ENCODE assay signal across 18 cellular contexts in the genomic region with DNA sequence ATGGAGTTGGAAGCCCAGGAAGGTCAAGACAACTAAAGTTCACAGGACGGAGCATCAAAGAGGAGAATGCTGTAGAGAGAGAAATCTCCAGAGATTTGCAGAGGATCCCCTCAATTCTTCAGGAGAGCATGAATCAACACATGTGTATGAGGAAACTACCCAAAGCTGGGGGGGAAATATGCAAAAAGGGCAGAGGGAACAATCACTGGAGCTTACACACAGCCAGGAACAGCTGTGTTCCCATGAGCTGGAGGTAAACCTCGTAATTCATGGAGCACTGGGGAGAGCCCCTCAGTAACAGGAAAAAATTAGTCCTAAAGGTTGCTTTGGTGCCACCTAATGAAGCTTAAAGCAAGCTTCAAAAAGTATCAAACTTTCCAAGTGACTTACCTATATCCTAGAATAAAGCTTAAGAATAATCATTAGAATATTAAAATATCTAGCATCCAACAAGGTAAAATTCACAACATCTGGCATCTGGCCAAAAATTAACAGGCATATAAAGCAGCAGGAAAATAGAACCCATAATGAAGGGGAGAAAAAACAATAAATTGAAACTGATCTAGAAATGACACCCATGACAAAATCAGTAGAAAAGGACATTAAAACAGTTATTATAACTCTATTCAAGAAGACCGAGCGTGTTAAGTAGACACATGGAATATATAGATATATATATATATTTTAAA.
DNase-seq lines count a peak whose midpoint lies in the region; ATAC-seq, FAIRE-seq and TF ChIP-seq lines count a peak whose summit lies in the region.
"Had no signal": no experiment of that assay in that cellular context is flagged by ENCODE, and none has a peak within 500 bp of the region (broad histone marks: within the 10 kb centered on the region; RNA-seq: fewer than 3 reads in every experiment).

No MANE protein-coding gene starts in this region.

- DNase-seq in NCI-H1694 treated with DMSO at 0.1 percent for 48 hours (lab: John Stamatoyannopoulos, UW) = peak; percentile 30
- no peak for DNase-seq in NCI-H1694 (lab: John Stamatoyannopoulos, UW)
- no peak for DNase-seq in K562 (ENCODE audit: extremely low read depth in 1 of 4, low spot score in 3 of 4)
- DNase-seq in kidney tubule cell (ENCODE audit: low spot score) = peak; percentile 64
- no peak for DNase-seq in activated T-cell treated with anti-CD3 and anti-CD28 coated beads, Interleukin-2, amount 50 U/mL, for 24 hours
- DNase-seq in left lobe of liver (ENCODE audit: low spot score) = no peak
- DNase-seq: CD8-positive, alpha-beta T cell; COR-L47; DND-41; GF-D8 had no signal

- no peaks in the 10 kb centered on the region for H3K36me3 Mint-ChIP-seq in activated T-cell treated with anti-CD3 and anti-CD28 coated beads, Interleukin-2, amount 50 U/mL, for 24 hours (ENCODE audit: low read depth)
- H3K36me3 Mint-ChIP-seq: CD14-positive monocyte; CD8-positive, alpha-beta T cell had no signal

- H2AFZ ChIP-seq in K562 (ENCODE audit: low read depth, low read length) = no peak overlapping the region

- intact Hi-C loops in K562 (cut with micrococcal nuclease) = no loop called here

- no TSS peak for BruUV-seq in K562 (replicated peaks; lab: Mats Ljungman, UMichigan)

- H3K27ac ChIP-seq in K562 (ENCODE audit: extremely low read depth, low read depth, low read length) = no peak overlapping the region
- H3K27ac ChIP-seq: 22Rv1 had no signal

- H3K4me3 Mint-ChIP-seq in activated T-cell treated with anti-CD3 and anti-CD28 coated beads, Interleukin-2, amount 50 U/mL, for 24 hours = no peak overlapping the region
- H3K4me3 Mint-ChIP-seq: CD14-positive monocyte; CD8-positive, alpha-beta T cell had no signal

- CTCF ChIA-PET in K562 (lab: Yijun Ruan, JAX; ENCODE audit: low intra/inter-chr PET ratio) = no interaction called here

- no peaks in the 10 kb centered on the region for H4K20me1 ChIP-seq in K562 (replicated peaks; ENCODE audit: control insufficient read depth, insufficient read depth, low read length)

- no peak overlapping the region for H3K4me2 ChIP-seq in K562 (ENCODE audit: insufficient read depth, low read length)

- H3K27me3 ChIP-seq in K562 (ENCODE audit: control insufficient read depth in 2 of 2, insufficient read depth in 2 of 2, low read length in 2 of 2) = no peaks in the 10 kb centered on the region

- no peak overlapping the region for H3K27ac Mint-ChIP-seq in activated T-cell treated with anti-CD3 and anti-CD28 coated beads, Interleukin-2, amount 50 U/mL, for 24 hours
- H3K27ac Mint-ChIP-seq: CD8-positive, alpha-beta T cell had no signal

- no peaks in the 10 kb centered on the region for H3K79me2 ChIP-seq in K562 (ENCODE audit: control insufficient read depth, insufficient read depth, low read length)

- ATAC-seq in K562 (no peak), HG03565 (IDR thresholded peaks at IDR 0.05; ENCODE audit: unreplicated experiment) (no peak), left lobe of liver (no peak)
- ATAC-seq: CD8-positive, alpha-beta T cell had no signal

- WGBS in K562 (ENCODE audit: insufficient coverage, low coverage, missing lambda C conversion rate) = 3% methylated on average over 4 of the region's 4 CpGs

- peaks cover 2% of the 10 kb centered on the region for H3K27me3 Mint-ChIP-seq in activated T-cell treated with anti-CD3 and anti-CD28 coated beads, Interleukin-2, amount 50 U/mL, for 24 hours

- H3K4me3 ChIP-seq in K562 = no peak overlapping the region
- H3K4me3 ChIP-seq: HAP-1 had no signal

- in situ Hi-C loops in K562 (cut with MboI) = no loop called here

- H3K9me1 ChIP-seq in K562 (ENCODE audit: control insufficient read depth, insufficient read depth, low read length) = no peaks in the 10 kb centered on the region

- no peaks in the 10 kb centered on the region for H3K4me1 Mint-ChIP-seq in activated T-cell treated with anti-CD3 and anti-CD28 coated beads, Interleukin-2, amount 50 U/mL, for 24 hours (ENCODE audit: low read depth)
- H3K4me1 Mint-ChIP-seq: CD14-positive monocyte had no signal

- TF ChIP-seq EP300 in K562 (IDR thresholded peaks at IDR 0.05; ENCODE audit: low read length) = no peak

- no peaks in the 10 kb centered on the region for H3K36me3 ChIP-seq in K562 (ENCODE audit: control insufficient read depth, insufficient read depth, low read length)
- H3K36me3 ChIP-seq: HAP-1 had no signal

- TF ChIP-seq POLR2A in K562 (conservative IDR thresholded peaks at IDR 0.05) = no peak

- no peak for TF ChIP-seq RAD21 in K562 (CRISPR knock-in tag; conservative IDR thresholded peaks at IDR 0.05 in 1 of 2, IDR thresholded peaks at IDR 0.05 in 1 of 2)

- FAIRE-seq in G401.6 (lab: Jason Lieb, UNC) = peak; percentile 34
- no peak for FAIRE-seq in K562 (lab: Jason Lieb, UNC)
- FAIRE-seq: GM19239, H1, HTR-8/SVneo had no signal

- no peaks in the 10 kb centered on the region for H3K9me3 Mint-ChIP-seq in activated T-cell treated with anti-CD3 and anti-CD28 coated beads, Interleukin-2, amount 50 U/mL, for 24 hours
- H3K9me3 Mint-ChIP-seq: CD14-positive monocyte; CD8-positive, alpha-beta T cell had no signal

- no peaks in the 10 kb centered on the region for H3K9me3 ChIP-seq in K562 (replicated peaks; ENCODE audit: control insufficient read depth, insufficient read depth, low read depth, low read length)
- H3K9me3 ChIP-seq: HAP-1 had no signal

- no peak for TF ChIP-seq CTCF in K562 (IDR thresholded peaks at IDR 0.05 in 2 of 3, conservative IDR thresholded peaks at IDR 0.05 in 1 of 3; ENCODE audit: insufficient read depth in 2 of 3, low read depth in 1 of 3, low read length in 3 of 3)

- H3K9ac ChIP-seq in K562 (ENCODE audit: insufficient read depth in 1 of 2, low read depth in 2 of 2, low read length in 2 of 2) = no peak overlapping the region

- H3K4me1 ChIP-seq in K562 (replicated peaks in 1 of 2; ENCODE audit: control insufficient read depth in 2 of 2, insufficient read depth in 2 of 2, low read length in 2 of 2) = no peaks in the 10 kb centered on the region

- POLR2A ChIA-PET in K562 (lab: Yijun Ruan, JAX) = no interaction called here

TF ChIP-seq in K562, 482 proteins besides CTCF, POLR2A, EP300 and RAD21:
- TF ChIP-seq NFIC (IDR thresholded peaks at IDR 0.05) (peak; percentile 93), RBBP5 (IDR thresholded peaks at IDR 0.05; ENCODE audit: borderline replicate concordance, insufficient read depth, low read length, poor library complexity, severe bottlenecking) (no peak), TARDBP (IDR thresholded peaks at IDR 0.05) (no peak), ZNF263 (CRISPR knock-in tag; IDR thresholded peaks at IDR 0.05; ENCODE audit: borderline replicate concordance) (no peak), NEUROD1 (IDR thresholded peaks at IDR 0.05; ENCODE audit: borderline replicate concordance, low read depth, low read length, partially characterized antibody) (no peak), KDM4B (IDR thresholded peaks at IDR 0.05; ENCODE audit: borderline replicate concordance in 2 of 2, low read depth in 1 of 2) (no peak), ZFP30 (CRISPR knock-in tag; IDR thresholded peaks at IDR 0.05; ENCODE audit: borderline replicate concordance) (no peak), CBX1 (IDR thresholded peaks at IDR 0.05; ENCODE audit: low read depth) (no peak), NFIX (CRISPR knock-in tag; IDR thresholded peaks at IDR 0.05; ENCODE audit: low read depth) (peak; percentile 78), CCAR2 (IDR thresholded peaks at IDR 0.05; ENCODE audit: low read depth, low read length) (no peak), ZNF174 (CRISPR knock-in tag; IDR thresholded peaks at IDR 0.05) (no peak), SETDB1 (IDR thresholded peaks at IDR 0.05; ENCODE audit: low read length) (no peak)
- TF ChIP-seq, protein P1, sequence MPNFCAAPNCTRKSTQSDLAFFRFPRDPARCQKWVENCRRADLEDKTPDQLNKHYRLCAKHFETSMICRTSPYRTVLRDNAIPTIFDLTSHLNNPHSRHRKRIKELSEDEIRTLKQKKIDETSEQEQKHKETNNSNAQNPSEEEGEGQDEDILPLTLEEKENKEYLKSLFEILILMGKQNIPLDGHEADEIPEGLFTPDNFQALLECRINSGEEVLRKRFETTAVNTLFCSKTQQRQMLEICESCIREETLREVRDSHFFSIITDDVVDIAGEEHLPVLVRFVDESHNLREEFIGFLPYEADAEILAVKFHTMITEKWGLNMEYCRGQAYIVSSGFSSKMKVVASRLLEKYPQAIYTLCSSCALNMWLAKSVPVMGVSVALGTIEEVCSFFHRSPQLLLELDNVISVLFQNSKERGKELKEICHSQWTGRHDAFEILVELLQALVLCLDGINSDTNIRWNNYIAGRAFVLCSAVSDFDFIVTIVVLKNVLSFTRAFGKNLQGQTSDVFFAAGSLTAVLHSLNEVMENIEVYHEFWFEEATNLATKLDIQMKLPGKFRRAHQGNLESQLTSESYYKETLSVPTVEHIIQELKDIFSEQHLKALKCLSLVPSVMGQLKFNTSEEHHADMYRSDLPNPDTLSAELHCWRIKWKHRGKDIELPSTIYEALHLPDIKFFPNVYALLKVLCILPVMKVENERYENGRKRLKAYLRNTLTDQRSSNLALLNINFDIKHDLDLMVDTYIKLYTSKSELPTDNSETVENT (CRISPR knock-in tag; IDR thresholded peaks at IDR 0.05) = no peak

Comparison
In these comparisons a context has a peak if more than half of its experiments do, and no peak if none do; other contexts are left out.
1. DNase-seq: peak in NCI-H1694 treated with DMSO at 0.1 percent for 48 hours (single experiment) and kidney tubule cell (single experiment); none in NCI-H1694 (single experiment), K562 (0 of 4), activated T-cell treated with anti-CD3 and anti-CD28 coated beads, Interleukin-2, amount 50 U/mL, for 24 hours (single experiment) and left lobe of liver (single experiment).